ENCODE assay signal across 16 cellular contexts in genomic region chr1:29832471-29832870, GRCh38.
A peak's percentile ranks its signal among the peaks of the same experiment; 100 is the strongest.
DNase-seq lines count a peak whose midpoint lies in the region; ATAC-seq and TF ChIP-seq lines count a peak whose summit lies in the region.
"Had no signal": no experiment of that assay in that cellular context is flagged by ENCODE, and none has a peak within 500 bp of the region (broad histone marks: within the 10 kb centered on the region; RNA-seq: fewer than 3 reads in every experiment).

No MANE protein-coding gene starts in this region.

- TF ChIP-seq CTCF in stomach (IDR thresholded peaks at IDR 0.05): no peak

- no peak for TF ChIP-seq POLR2A in stomach (IDR thresholded peaks at IDR 0.05)

- H3K4me3 ChIP-seq in stomach: no peak overlapping the region
- H3K4me3 ChIP-seq: A549, GM12878 had no signal

- DNase-seq in cardiac septum (ENCODE audit: low spot score): peak; percentile 29
- DNase-seq in left ventricle myocardium superior: no peak
- DNase-seq in NCI-H69 (lab: John Stamatoyannopoulos, UW): peak; percentile 32
- DNase-seq in mesenteric fat pad (ENCODE audit: low spot score): peak; percentile 67
- peak; percentile 17 for DNase-seq in stomach
- DNase-seq in putamen (ENCODE audit: low spot score): no peak
- no peak for DNase-seq in activated T-cell treated with anti-CD3 and anti-CD28 coated beads, Interleukin-2, amount 50 U/mL, for 1 hour
- no peak for DNase-seq in KG1 (lab: John Stamatoyannopoulos, UW)
- DNase-seq: Calu3; CD4-positive, CD25-positive, alpha-beta regulatory T cell; DMS79; HCEC 1CT; HFFc6; IMR-90 had no signal

- no peak for TF ChIP-seq EP300 in stomach (IDR thresholded peaks at IDR 0.05)

- H3K27ac ChIP-seq in stomach: no peak overlapping the region
- H3K27ac ChIP-seq: A549 had no signal

- 73 to 81% (median 76%) methylated on average over 8 of the region's 8 CpGs for WGBS in stomach, 5 donors

- no peaks in the 10 kb centered on the region for H3K9me3 ChIP-seq in stomach
- H3K9me3 ChIP-seq: A549 had no signal

- intact Hi-C loops in cardiac septum (cut with DNase I) (no loop called here), left ventricle myocardium superior (cut with micrococcal nuclease) (no loop called here), stomach (cut with DNase I; ENCODE audit: low total_unique reads) (no loop called here)

- peaks cover 0 to 36% (median 10%) of the 10 kb centered on the region in 3 donors for H3K27me3 ChIP-seq in stomach

- H3K36me3 ChIP-seq in stomach: no peaks in the 10 kb centered on the region

- H3K4me1 ChIP-seq in stomach: no peaks in the 10 kb centered on the region
- H3K4me1 ChIP-seq: A549 had no signal

- no peak for ATAC-seq in left ventricle myocardium superior
- ATAC-seq: A549, GM12878 had no signal

Comparison
In these comparisons a context has a peak if more than half of its experiments do, and no peak if none do; other contexts are left out.
1. DNase-seq: peak in cardiac septum (single experiment), NCI-H69 (single experiment), mesenteric fat pad (single experiment) and stomach (single experiment); none in left ventricle myocardium superior (single experiment), putamen (single experiment), activated T-cell treated with anti-CD3 and anti-CD28 coated beads, Interleukin-2, amount 50 U/mL, for 1 hour (single experiment) and KG1 (single experiment).